In genomic region chr10:101831169-101831811, GRCh38 we compare ENCODE assay signal across 8 cellular contexts. TPM values are rescaled to one million over a fixed set of nuclear protein-coding genes. Genes with fewer than 3 reads are reported as not detected.
A peak's percentile ranks its signal among the peaks of the same experiment; 100 is the strongest.
DNase-seq lines count a peak whose midpoint lies in the region; ATAC-seq and TF ChIP-seq lines count a peak whose summit lies in the region.

No MANE protein-coding gene starts in this region.

- no peaks in the 10 kb centered on the region for H4K20me1 ChIP-seq in GM23338 (replicated peaks; ENCODE audit: insufficient read depth)

- no peaks in the 10 kb centered on the region for H3K9me3 ChIP-seq in skeletal muscle satellite cell (replicated peaks; ENCODE audit: low read length)

- peaks cover 18% of the 10 kb centered on the region for H3F3A ChIP-seq in GM23338 (replicated peaks; ENCODE audit: low read depth)

- H3K4me1 ChIP-seq in GM23338 (ENCODE audit: insufficient read depth) (peaks cover 19% of the 10 kb centered on the region), skeletal muscle satellite cell (ENCODE audit: control insufficient read depth, insufficient read depth, low read length) (peaks cover 17% of the 10 kb centered on the region)

- no peaks in the 10 kb centered on the region for H3K9me2 ChIP-seq in GM23338 (ENCODE audit: insufficient read depth)

- H3K4me1 Mint-ChIP-seq in GM23338 = peaks cover 29% of the 10 kb centered on the region
- H3K4me1 Mint-ChIP-seq in T-helper 2 cell treated with Interferon-gamma antibody and Interleukin-4, amounts not matched to agents 5 μg/mL and 100 μg/mL, for 36 hours (ENCODE audit: low read depth) = peaks cover 53% of the 10 kb centered on the region

- no peak overlapping the region for H3K27ac ChIP-seq in GM23338 (ENCODE audit: low read depth)

- TF ChIP-seq CTCF in GM23338 (conservative IDR thresholded peaks at IDR 0.05; ENCODE audit: low read depth in 2 of 2) (no peak), fibroblast of villous mesenchyme (IDR thresholded peaks at IDR 0.05; ENCODE audit: insufficient read depth, low read depth, low read length) (no peak), GM10266 (IDR thresholded peaks at IDR 0.05; ENCODE audit: control insufficient read depth, insufficient read depth, low read depth, missing control alignments) (no peak)

- no peaks in the 10 kb centered on the region; the same call in 1 of the 3 replicates for H3K9me3 Mint-ChIP-seq in GM23338
- H3K9me3 Mint-ChIP-seq in T-helper 2 cell treated with Interferon-gamma antibody and Interleukin-4, amounts not matched to agents 5 μg/mL and 100 μg/mL, for 36 hours = no peaks in the 10 kb centered on the region

- ATAC-seq in GM23338 (no peak), GM21390 (IDR thresholded peaks at IDR 0.05; ENCODE audit: unreplicated experiment) (no peak), HG03457 (IDR thresholded peaks at IDR 0.05; ENCODE audit: unreplicated experiment) (no peak)

- H3K79me2 ChIP-seq in GM23338 (replicated peaks; ENCODE audit: insufficient read depth) = no peaks in the 10 kb centered on the region

- H3K27ac Mint-ChIP-seq in GM23338 = no peak overlapping the region
- peak overlapping the region; percentile 93 for H3K27ac Mint-ChIP-seq in T-helper 2 cell treated with Interferon-gamma antibody and Interleukin-4, amounts not matched to agents 5 μg/mL and 100 μg/mL, for 36 hours

- no peak for DNase-seq in GM23338 (ENCODE audit: low spot score)
- DNase-seq in T-helper 2 cell treated with Interferon-gamma antibody and Interleukin-4, amounts not matched to agents 5 μg/mL and 100 μg/mL, for 36 hours (ENCODE audit: low spot score) = no peak
- no peak for DNase-seq in fibroblast of villous mesenchyme (ENCODE audit: low read depth)
- no peak for DNase-seq in NCI-H1092 (lab: John Stamatoyannopoulos, UW)
- DNase-seq in GM10266 (ENCODE audit: extremely low spot score) = no peak

- peak overlapping the region; percentile 82 for H3K4me3 Mint-ChIP-seq in GM23338
- peak overlapping the region; percentile 83 for H3K4me3 Mint-ChIP-seq in T-helper 2 cell treated with Interferon-gamma antibody and Interleukin-4, amounts not matched to agents 5 μg/mL and 100 μg/mL, for 36 hours

- peak overlapping the region; percentile 85 for H2AFZ ChIP-seq in GM23338

- H3K4me3 ChIP-seq in GM23338 (peak overlapping the region; percentile 64), fibroblast of villous mesenchyme (ENCODE audit: low read depth, low read length) (peak overlapping the region; percentile 58), skeletal muscle satellite cell (ENCODE audit: low read length) (peak overlapping the region; percentile 74)

- peak overlapping the region; percentile 52 for H3K9ac ChIP-seq in skeletal muscle satellite cell (ENCODE audit: low read depth, low read length)

- H3K4me2 ChIP-seq in GM23338 = peak overlapping the region; percentile 92
- H3K4me2 ChIP-seq in skeletal muscle satellite cell (ENCODE audit: low read length) = peak overlapping the region; percentile 96

- H3K36me3 ChIP-seq in GM23338 (ENCODE audit: insufficient read depth) (no peaks in the 10 kb centered on the region), skeletal muscle satellite cell (ENCODE audit: insufficient read depth, low read length) (no peaks in the 10 kb centered on the region)

- H3K27me3 ChIP-seq in GM23338 (ENCODE audit: insufficient read depth) (no peaks in the 10 kb centered on the region), skeletal muscle satellite cell (ENCODE audit: control insufficient read depth, insufficient read depth, low read length) (no peaks in the 10 kb centered on the region)

- H3K36me3 Mint-ChIP-seq in GM23338 (ENCODE audit: low read depth) = peaks cover 3% of the 10 kb centered on the region; the same call in 1 of the 3 replicates
- peaks cover 3% of the 10 kb centered on the region for H3K36me3 Mint-ChIP-seq in T-helper 2 cell treated with Interferon-gamma antibody and Interleukin-4, amounts not matched to agents 5 μg/mL and 100 μg/mL, for 36 hours (ENCODE audit: low read depth)

- peaks cover 28% of the 10 kb centered on the region for H3K27me3 Mint-ChIP-seq in GM23338 (ENCODE audit: insufficient read depth, low read depth, poor library complexity)
- no peaks in the 10 kb centered on the region for H3K27me3 Mint-ChIP-seq in T-helper 2 cell treated with Interferon-gamma antibody and Interleukin-4, amounts not matched to agents 5 μg/mL and 100 μg/mL, for 36 hours (ENCODE audit: low read depth)

TF ChIP-seq in GM23338, 12 proteins besides CTCF, POLR2A, EP300 and RAD21 (continues in another document):
- TF ChIP-seq EZH2phosphoT487 (IDR thresholded peaks at IDR 0.05; ENCODE audit: unreplicated experiment) = no peak
- no peak for TF ChIP-seq REST (IDR thresholded peaks at IDR 0.05; ENCODE audit: unreplicated experiment)

RNA-seq across cellular contexts. Expression of gene KCNIP2, which starts 12.3 kb away (rescaled TPM):
- total RNA-seq in GM23338 (2014; rRNA removed; shearing (Covaris generic)) = 2.2 and 2.9 TPM in 2 replicates
- polyA plus RNA-seq in GM23338 (2016; fragmentation: Nextera tagmentation; extraction: Ambion mirVana) = 2.2 and 2.6 TPM in 2 replicates
- 0.86 and 0.97 TPM in 2 replicates for total RNA-seq in fibroblast of villous mesenchyme
- 0.44 and 2.8 TPM in 2 replicates for total RNA-seq in skeletal muscle satellite cell (2012; rRNA removed)

RNA-seq across cellular contexts. Expression of gene OGA, which starts 13.0 kb away (rescaled TPM):
- total RNA-seq in GM23338 (2014; rRNA removed; shearing (Covaris generic)) = 112 and 131 TPM in 2 replicates
- polyA plus RNA-seq in GM23338 (2016; fragmentation: Nextera tagmentation; extraction: Ambion mirVana) = 68.1 and 68.4 TPM in 2 replicates
- total RNA-seq in fibroblast of villous mesenchyme = 80.3 and 93.1 TPM in 2 replicates
- 79.7 and 86.2 TPM in 2 replicates for total RNA-seq in skeletal muscle satellite cell (2012; rRNA removed)

RNA-seq across cellular contexts. Expression of gene NPM3, which starts 48.0 kb away (rescaled TPM):
- total RNA-seq in GM23338 (2014; rRNA removed; shearing (Covaris generic)) = 258 and 345 TPM in 2 replicates
- 31.5 and 32.2 TPM in 2 replicates for polyA plus RNA-seq in GM23338 (2016; fragmentation: Nextera tagmentation; extraction: Ambion mirVana)
- total RNA-seq in fibroblast of villous mesenchyme = 63.5 and 94.7 TPM in 2 replicates
- 202 and 204 TPM in 2 replicates for total RNA-seq in skeletal muscle satellite cell (2012; rRNA removed)

RNA-seq across cellular contexts. Expression of gene FGF8, which starts 55.4 kb away (rescaled TPM):
- total RNA-seq in GM23338 (2014; rRNA removed; shearing (Covaris generic)) = 6.2 and 6.3 TPM in 2 replicates
- polyA plus RNA-seq in GM23338 (2016; fragmentation: Nextera tagmentation; extraction: Ambion mirVana) = 1.6 and 2.7 TPM in 2 replicates
- total RNA-seq in fibroblast of villous mesenchyme = not detected in 2 replicates
- total RNA-seq in skeletal muscle satellite cell (2012; rRNA removed) = 0.44 and 0.51 TPM in 2 replicates
